Comparison of ENCODE assay signal across 2 cellular contexts in genomic region chr17:39937462-39937861, GRCh38.
TF ChIP-seq lines count a peak whose summit lies in the region.

No MANE protein-coding gene starts in this region.

TF ChIP-seq in HepG2, 621 proteins besides CTCF, POLR2A, EP300 and RAD21:
- TF ChIP-seq ARID2 (CRISPR knock-in tag; IDR thresholded peaks at IDR 0.05; ENCODE audit: borderline replicate concordance), result 0 out of 2 replicates have a peak, but pooled peaks have one; percentile 28
- no peak for TF ChIP-seq MYC (CRISPR knock-in tag; IDR thresholded peaks at IDR 0.05; ENCODE audit: borderline replicate concordance)

TF ChIP-seq in GM23338, 12 proteins besides CTCF, POLR2A, EP300 and RAD21:
- TF ChIP-seq ETS1 (IDR thresholded peaks at IDR 0.05) (no peak), EZH2phosphoT487 (IDR thresholded peaks at IDR 0.05; ENCODE audit: unreplicated experiment) (no peak), ZNF462 (CRISPR knock-in tag; IDR thresholded peaks at IDR 0.05) (no peak), CREB1 (CRISPR knock-in tag; IDR thresholded peaks at IDR 0.05; ENCODE audit: low read depth) (no peak), POLR2AphosphoS5 (IDR thresholded peaks at IDR 0.05; ENCODE audit: low read depth) (no peak), ZNF114 (CRISPR knock-in tag; IDR thresholded peaks at IDR 0.05) (no peak), ZNF331 (CRISPR knock-in tag; IDR thresholded peaks at IDR 0.05; ENCODE audit: low read depth) (no peak), EZH2 (IDR thresholded peaks at IDR 0.05; ENCODE audit: low read depth, unreplicated experiment) (no peak), STAT1 (IDR thresholded peaks at IDR 0.05; ENCODE audit: unreplicated experiment) (no peak)
TF ChIP-seq in GM23338: peak in this region for 0.
